Comparison of ENCODE assay signal across 8 cellular contexts in the genomic region with DNA sequence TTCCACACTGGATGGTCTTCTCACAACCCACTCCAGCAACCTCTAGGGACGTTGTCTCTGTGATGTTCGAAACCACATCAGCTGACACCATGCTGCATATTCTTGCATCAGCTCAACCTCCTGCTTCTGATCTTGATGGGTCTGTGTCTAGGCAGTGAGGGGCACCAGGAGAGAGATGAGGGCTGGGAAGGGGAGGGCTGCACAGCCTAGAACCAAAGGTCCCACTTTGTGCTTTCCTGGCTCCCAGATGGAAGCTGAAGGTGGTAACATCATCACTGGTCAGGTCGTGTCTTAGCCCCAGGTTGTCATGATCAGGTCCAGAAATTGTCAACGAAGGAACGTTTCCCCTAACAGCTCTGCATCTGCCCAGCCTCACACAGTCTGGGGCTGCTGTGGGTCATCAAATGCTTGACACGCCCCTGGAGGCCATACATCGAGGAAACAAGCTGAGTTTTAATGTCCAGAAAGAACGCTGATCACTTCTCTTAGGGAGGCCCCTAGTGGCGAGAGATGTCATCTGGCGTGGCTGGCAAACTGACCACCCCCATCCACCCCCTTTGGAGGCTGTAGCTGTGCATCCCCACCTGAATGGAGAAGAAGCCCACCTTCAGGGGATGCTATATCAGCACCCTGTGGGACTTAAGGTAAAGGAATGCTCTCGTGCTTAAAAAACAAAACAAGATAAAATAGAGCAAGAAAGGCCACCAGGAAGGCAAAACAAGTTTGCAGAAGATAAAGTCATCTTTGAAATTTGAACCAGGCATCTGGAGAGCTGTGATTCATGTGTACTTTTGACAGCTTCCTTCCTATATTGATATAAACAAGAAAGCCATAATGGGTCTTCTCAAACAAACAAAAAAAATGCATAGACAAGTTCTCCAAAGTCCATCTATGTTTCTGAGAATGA. TPM values are rescaled to one million over a fixed set of nuclear protein-coding genes. Genes with fewer than 3 reads are reported as not detected.
DNase-seq lines count a peak whose midpoint lies in the region; ATAC-seq and TF ChIP-seq lines count a peak whose summit lies in the region.

No MANE protein-coding gene starts in this region.

- H3K27me3 ChIP-seq in ACC112 (ENCODE audit: insufficient read depth, low read length) = no peaks in the 10 kb centered on the region

- no peaks in the 10 kb centered on the region for H3K36me3 ChIP-seq in ACC112 (ENCODE audit: insufficient read depth, low read length)

- H3K4me3 ChIP-seq in ACC112 (ENCODE audit: low read depth, low read length) (no peak overlapping the region), NB4 (ENCODE audit: low read depth, low read length) (no peak overlapping the region)

- peak overlapping the region; percentile 35; the same call in 1 of the 2 replicates for H3K27ac ChIP-seq in ACC112 (ENCODE audit: low read depth, low read length)

- H3K9me3 Mint-ChIP-seq in HFFc6 = no peaks in the 10 kb centered on the region

- peak overlapping the region; percentile 31 for H2AFZ ChIP-seq in ACC112 (ENCODE audit: low read length, unreplicated experiment)

- TF ChIP-seq POLR2A in NB4 (IDR thresholded peaks at IDR 0.05; ENCODE audit: extremely low read depth, insufficient read length) = no peak

- peak overlapping the region; percentile 46; the same call in 1 of the 2 replicates for H3K4me3 Mint-ChIP-seq in HFFc6

- peaks cover 20% of the 10 kb centered on the region for H3K4me1 ChIP-seq in ACC112 (ENCODE audit: control insufficient read depth, insufficient read depth, low read length, unreplicated experiment)

- peak; percentile 29 for DNase-seq in GM04503 (ENCODE audit: low read depth)
- DNase-seq in HFFc6 = peak; percentile 71
- DNase-seq in NB4 (ENCODE audit: low read depth) = peak; percentile 85
- DNase-seq in T1000 (lab: John Stamatoyannopoulos, UW) = peak; percentile 36
- DNase-seq in epidermal melanocyte (ENCODE audit: insufficient read length, low spot score) = peak; percentile 90
- DNase-seq in myocyte (ENCODE audit: low read depth) = peak; percentile 53

- H3K4me1 Mint-ChIP-seq in HFFc6 (ENCODE audit: low read depth) = peaks cover 24% of the 10 kb centered on the region

- H3K79me2 ChIP-seq in ACC112 (ENCODE audit: control insufficient read depth, insufficient read depth, low read length, unreplicated experiment) = no peaks in the 10 kb centered on the region

- H3K27me3 Mint-ChIP-seq in HFFc6 (ENCODE audit: insufficient read depth) = peaks cover 1% of the 10 kb centered on the region

- 0 out of 2 replicates have a peak overlapping the region, but pooled peaks have one; percentile 30 for H3K27ac Mint-ChIP-seq in HFFc6

- no peak for ATAC-seq in GM18858 (IDR thresholded peaks at IDR 0.05; ENCODE audit: unreplicated experiment)

- peak; percentile 92 for TF ChIP-seq CTCF in HFFc6 (IDR thresholded peaks at IDR 0.05)
- peak; percentile 80 for TF ChIP-seq CTCF in NB4 (IDR thresholded peaks at IDR 0.05; ENCODE audit: low read depth, low read length)

- H3K36me3 Mint-ChIP-seq in HFFc6 (ENCODE audit: low read depth) = no peaks in the 10 kb centered on the region

RNA-seq across cellular contexts. Expression of a gene that starts 58.3 kb away (rescaled TPM):
- 10 to 100 TPM; 62.6 to 90.9 (median 84.9) TPM for total RNA-seq in HFFc6 (2021; fragmentation: NEBNext Ultra II Directional; extraction: Animal tissue kit (Norgen Biotek cat#: 25700))
- 102 and 141 TPM in 2 replicates for total RNA-seq in myocyte
- polyA plus RNA-seq in myocyte (2012) = 117 TPM

Comparison
In these comparisons a context has a peak if more than half of its experiments do, and no peak if none do; other contexts are left out.
1. DNase-seq: peak in every context shown above with its lines; median percentile 90 in epidermal melanocyte; 85 in NB4; 71 in HFFc6; 53 in myocyte; 36 in T1000; 29 in GM04503.